11 cellular contexts compared by ENCODE assay signal in genomic region chr7:130930710-130931109, GRCh38.
DNase-seq lines count a peak whose midpoint lies in the region; ATAC-seq, FAIRE-seq and TF ChIP-seq lines count a peak whose summit lies in the region.
"Had no signal": no experiment of that assay in that cellular context is flagged by ENCODE, and none has a peak within 500 bp of the region (broad histone marks: within the 10 kb centered on the region; RNA-seq: fewer than 3 reads in every experiment).

No MANE protein-coding gene starts in this region.

- no peak for FAIRE-seq in K562 (lab: Jason Lieb, UNC)

- H3K4me1 Mint-ChIP-seq in stimulated activated naive CD8-positive, alpha-beta T cell treated with anti-CD3 and anti-CD28 coated beads, Interleukin-15, Interleukin-2, amounts not matched to agents 100 ng/mL and 50 ng/mL, for 24 hours (ENCODE audit: low read depth) = peaks cover 88% of the 10 kb centered on the region
- peaks cover 44 to 89% (median 80%) of the 10 kb centered on the region in 4 donors for H3K4me1 Mint-ChIP-seq in naive thymus-derived CD8-positive, alpha-beta T cell

- POLR2A ChIA-PET in K562 (lab: Yijun Ruan, JAX) = interaction anchor here (0.6 to 4.1 kb wide), 8 partner anchors 9 to 110 kb away, joined by 3 to 32 read pairs (median 4); no protein-coding TSS in a partner anchor
- POLR2A ChIA-PET in naive thymus-derived CD8-positive, alpha-beta T cell (lab: Charles Lee) = interaction anchor here (0.6 to 0.9 kb wide), 4 partner anchors 31 to 757 kb away, joined by 3 read pairs; no protein-coding TSS in a partner anchor

- no peak for TF ChIP-seq RAD21 in K562 (CRISPR knock-in tag; conservative IDR thresholded peaks at IDR 0.05 in 1 of 2, IDR thresholded peaks at IDR 0.05 in 1 of 2)

- no peaks in the 10 kb centered on the region for H3K79me2 ChIP-seq in K562 (ENCODE audit: control insufficient read depth, insufficient read depth, low read length)

- H3K36me3 ChIP-seq in K562 (ENCODE audit: control insufficient read depth, insufficient read depth, low read length) (peaks cover 3% of the 10 kb centered on the region; the same call in 1 of the 3 replicates), ovary (no peaks in the 10 kb centered on the region)

- no peak overlapping the region for H3K9ac ChIP-seq in K562 (ENCODE audit: insufficient read depth in 1 of 2, low read depth in 2 of 2, low read length in 2 of 2)
- H3K9ac ChIP-seq: BLaER1 had no signal

- intact Hi-C loops in K562 (cut with micrococcal nuclease) (no loop called here), ovary (cut with DNase I) (no loop called here)

- H3K9me1 ChIP-seq in K562 (ENCODE audit: control insufficient read depth, insufficient read depth, low read length) = no peaks in the 10 kb centered on the region

- H3K4me3 Mint-ChIP-seq in stimulated activated naive CD8-positive, alpha-beta T cell treated with anti-CD3 and anti-CD28 coated beads, Interleukin-15, Interleukin-2, amounts not matched to agents 100 ng/mL and 50 ng/mL, for 24 hours = peak overlapping the region; percentile 9
- peak overlapping the region in 6 of 10 donors; percentile 1 to 56 (median 30) for H3K4me3 Mint-ChIP-seq in naive thymus-derived CD8-positive, alpha-beta T cell

- WGBS in K562 (ENCODE audit: insufficient coverage, low coverage, missing lambda C conversion rate) = 54% methylated on average over 7 of the region's 7 CpGs
- WGBS in ovary, 3 donors = 45 to 67% (median 60%) methylated on average over 7 of the region's 7 CpGs

- H3K4me2 ChIP-seq in K562 (ENCODE audit: insufficient read depth, low read length) = no peak overlapping the region
- H3K4me2 ChIP-seq: BLaER1 had no signal

- H3K9me3 ChIP-seq in K562 (replicated peaks; ENCODE audit: control insufficient read depth, insufficient read depth, low read depth, low read length) = no peaks in the 10 kb centered on the region
- H3K9me3 ChIP-seq in ovary = no peaks in the 10 kb centered on the region
- H3K9me3 ChIP-seq: BLaER1 had no signal

- TF ChIP-seq CTCF in K562 (IDR thresholded peaks at IDR 0.05 in 2 of 3, conservative IDR thresholded peaks at IDR 0.05 in 1 of 3; ENCODE audit: insufficient read depth in 2 of 3, low read depth in 1 of 3, low read length in 3 of 3) = no peak
- no peak for TF ChIP-seq CTCF in ovary (IDR thresholded peaks at IDR 0.05)

- H3K27ac ChIP-seq in K562 (ENCODE audit: extremely low read depth, low read depth, low read length) = no peak overlapping the region
- peak overlapping the region in 1 of 2 donors; percentile 31 for H3K27ac ChIP-seq in ovary
- H3K27ac ChIP-seq: BLaER1 had no signal

- TF ChIP-seq EP300 in K562 (IDR thresholded peaks at IDR 0.05; ENCODE audit: low read length) = no peak
- TF ChIP-seq EP300 in ovary (IDR thresholded peaks at IDR 0.05) = no peak

- H3K27me3 ChIP-seq in K562 (ENCODE audit: control insufficient read depth in 2 of 2, insufficient read depth in 2 of 2, low read length in 2 of 2) (no peaks in the 10 kb centered on the region), ovary (no peaks in the 10 kb centered on the region)
- H3K27me3 ChIP-seq: BLaER1 had no signal

- H3K4me3 ChIP-seq in K562 (no peak overlapping the region), ovary (no peak overlapping the region)
- H3K4me3 ChIP-seq: BLaER1 had no signal

- no peak for DNase-seq in stimulated activated naive CD8-positive, alpha-beta T cell treated with anti-CD3 and anti-CD28 coated beads, Interleukin-15, Interleukin-2, amounts not matched to agents 100 U/mL and 50 U/mL, for 24 hours
- DNase-seq in K562 (ENCODE audit: extremely low read depth in 1 of 4, low spot score in 3 of 4) (no peak), ovary (no peak), NCI-H345 (lab: John Stamatoyannopoulos, UW) (no peak), superior temporal gyrus (ENCODE audit: extremely low spot score) (no peak)
- no peak for DNase-seq in naive thymus-derived CD8-positive, alpha-beta T cell
- DNase-seq in stimulated activated CD4-positive, alpha-beta T cell treated with anti-CD3 and anti-CD28 coated beads, Interleukin-1b, Interleukin-23, amount 100 ng/mL, for 48 hours = no peak
- DNase-seq: aorta, NCI-H774 had no signal

- H3K4me1 ChIP-seq in K562 (replicated peaks in 1 of 2; ENCODE audit: control insufficient read depth in 2 of 2, insufficient read depth in 2 of 2, low read length in 2 of 2) (peaks cover 2 to 3% of the 10 kb centered on the region in 2 experiments; a peak in 4 of 5 replicates), ovary (ENCODE audit: insufficient read depth) (peaks cover 8% of the 10 kb centered on the region)

- no peaks in the 10 kb centered on the region for H4K20me1 ChIP-seq in K562 (replicated peaks; ENCODE audit: control insufficient read depth, insufficient read depth, low read length)

- no peak overlapping the region for H2AFZ ChIP-seq in K562 (ENCODE audit: low read depth, low read length)

- in situ Hi-C loops in K562 (cut with MboI) = no loop called here

- H3K9me3 Mint-ChIP-seq in stimulated activated naive CD8-positive, alpha-beta T cell treated with anti-CD3 and anti-CD28 coated beads, Interleukin-15, Interleukin-2, amounts not matched to agents 100 ng/mL and 50 ng/mL, for 24 hours = no peaks in the 10 kb centered on the region
- no peaks in the 10 kb centered on the region for H3K9me3 Mint-ChIP-seq in naive thymus-derived CD8-positive, alpha-beta T cell

- H3K27me3 Mint-ChIP-seq in stimulated activated naive CD8-positive, alpha-beta T cell treated with anti-CD3 and anti-CD28 coated beads, Interleukin-15, Interleukin-2, amounts not matched to agents 100 ng/mL and 50 ng/mL, for 24 hours = no peaks in the 10 kb centered on the region
- H3K27me3 Mint-ChIP-seq in naive thymus-derived CD8-positive, alpha-beta T cell = no peaks in the 10 kb centered on the region

- no TSS peak for BruUV-seq in K562 (replicated peaks; lab: Mats Ljungman, UMichigan)

- H3K27ac Mint-ChIP-seq in stimulated activated naive CD8-positive, alpha-beta T cell treated with anti-CD3 and anti-CD28 coated beads, Interleukin-15, Interleukin-2, amounts not matched to agents 100 ng/mL and 50 ng/mL, for 24 hours = peak overlapping the region; percentile 50
- H3K27ac Mint-ChIP-seq in naive thymus-derived CD8-positive, alpha-beta T cell = peak overlapping the region; percentile 7 to 88 (median 52)

- ATAC-seq in stimulated activated naive CD8-positive, alpha-beta T cell treated with anti-CD3 and anti-CD28 coated beads, Interleukin-15, Interleukin-2, amounts not matched to agents 100 U/mL and 50 U/mL, for 24 hours = no peak
- no peak for ATAC-seq in K562
- no peak for ATAC-seq in naive thymus-derived CD8-positive, alpha-beta T cell

- CTCF ChIA-PET in K562 (lab: Yijun Ruan, JAX; ENCODE audit: low intra/inter-chr PET ratio) = no interaction called here

- TF ChIP-seq POLR2A in K562 (conservative IDR thresholded peaks at IDR 0.05) (no peak), ovary (IDR thresholded peaks at IDR 0.05) (no peak)

- peaks cover 88% of the 10 kb centered on the region for H3K36me3 Mint-ChIP-seq in stimulated activated naive CD8-positive, alpha-beta T cell treated with anti-CD3 and anti-CD28 coated beads, Interleukin-15, Interleukin-2, amounts not matched to agents 100 ng/mL and 50 ng/mL, for 24 hours (ENCODE audit: low read depth)
- H3K36me3 Mint-ChIP-seq in naive thymus-derived CD8-positive, alpha-beta T cell = peaks cover 3 to 45% (median 4%) of the 10 kb centered on the region in 3 donors

TF ChIP-seq in K562, 482 proteins besides CTCF, POLR2A, EP300 and RAD21:
- TF ChIP-seq GTF2E2 (tag; IDR thresholded peaks at IDR 0.05) (0 out of 2 replicates have a peak, but pooled peaks have one; percentile 43), PRPF4 (IDR thresholded peaks at IDR 0.05; ENCODE audit: insufficient read depth, low read depth, low read length, poor library complexity, severe bottlenecking) (no peak), BDP1 (IDR thresholded peaks at IDR 0.05; ENCODE audit: insufficient read depth, insufficient read length) (no peak), ESRRB (CRISPR knock-in tag; IDR thresholded peaks at IDR 0.05; ENCODE audit: borderline replicate concordance) (no peak)
